Comparison of ENCODE assay signal across 23 cellular contexts in genomic region chr6:150266309-150266708, GRCh38.
"Had no signal": no experiment of that assay in that cellular context is flagged by ENCODE, and none has a peak within 500 bp of the region (broad histone marks: within the 10 kb centered on the region; RNA-seq: fewer than 3 reads in every experiment).

No MANE protein-coding gene starts in this region.

- H3K36me3 ChIP-seq: colonic mucosa, esophagus muscularis mucosa, heart right ventricle, lower lobe of right lung, pancreas, right lobe of liver, suprapubic skin had no signal

- H3K4me1 ChIP-seq: colonic mucosa, esophagus muscularis mucosa, heart right ventricle, lower lobe of right lung, pancreas, right lobe of liver had no signal

- ATAC-seq: heart right ventricle; left ventricle myocardium superior; lower lobe of right lung; natural killer cell; pancreas; right lobe of liver; stimulated activated naive CD8-positive, alpha-beta T cell treated with anti-CD3 and anti-CD28 coated beads, Interleukin-15, amount 100 ng/mL, for 72 hours had no signal

- H3K9me3 ChIP-seq: colonic mucosa, lower lobe of right lung, pancreas, right lobe of liver, suprapubic skin had no signal

- H3K4me3 ChIP-seq: colonic mucosa, esophagus muscularis mucosa, heart right ventricle, lower lobe of right lung, pancreas, right lobe of liver, suprapubic skin had no signal

- DNase-seq: colonic mucosa; effector CD8-positive, alpha-beta T cell; endodermal cell; foreskin melanocyte; glutamatergic neuron; heart right ventricle; hippocampal formation; left ventricle myocardium superior; lower lobe of right lung; natural killer cell; occipital lobe; pancreas; right lobe of liver; small intestine; stimulated activated CD4-positive, alpha-beta T cell treated with anti-CD3 and anti-CD28 coated beads, Interleukin-12 subunit alpha, Interleukin-12 subunit beta, amount 100 ng/mL, for 4 hours; stimulated activated CD4-positive, alpha-beta T cell treated with anti-CD3 and anti-CD28 coated beads, Interleukin-1b, Interleukin-23, amount 100 ng/mL, for 48 hours; stimulated activated CD4-positive, alpha-beta T cell treated with anti-CD3 and anti-CD28 coated beads, Interleukin-4, amount 100 ng/mL, for 1 hour; stimulated activated CD8-positive, alpha-beta memory T cell treated with anti-CD3 and anti-CD28 coated beads, Interleukin-4, amount 100 ng/mL, for 48 hours; stimulated activated naive CD4-positive, alpha-beta T cell; stimulated activated naive CD8-positive, alpha-beta T cell treated with anti-CD3 and anti-CD28 coated beads, Interleukin-15, amount 100 ng/mL, for 72 hours; trophoblast cell had no signal

- H3K27me3 ChIP-seq: colonic mucosa, heart right ventricle, pancreas, right lobe of liver, suprapubic skin had no signal

- H3K27ac ChIP-seq: colonic mucosa, esophagus muscularis mucosa, heart right ventricle, lower lobe of right lung, pancreas, right lobe of liver, suprapubic skin had no signal
